In genomic region chr6:17865243-17865642, GRCh38 we compare ENCODE assay signal across 9 cellular contexts.
DNase-seq lines count a peak whose midpoint lies in the region; ATAC-seq, FAIRE-seq and TF ChIP-seq lines count a peak whose summit lies in the region.
"Had no signal": no experiment of that assay in that cellular context is flagged by ENCODE, and none has a peak within 500 bp of the region (broad histone marks: within the 10 kb centered on the region; RNA-seq: fewer than 3 reads in every experiment).

No MANE protein-coding gene starts in this region.

- no peaks in the 10 kb centered on the region for H3K36me3 ChIP-seq in thoracic aorta

- TF ChIP-seq POLR2A in GM12891 (IDR thresholded peaks at IDR 0.05; ENCODE audit: low read depth, low read length), result no peak

- peaks cover 33% of the 10 kb centered on the region for H3K27me3 Mint-ChIP-seq in activated CD8-positive, alpha-beta memory T cell treated with anti-CD3 and anti-CD28 coated beads, Interleukin-2, amount 10 ng/mL, durations not matched to agents 7 days and 5 days

- no peaks in the 10 kb centered on the region for H3K9me3 ChIP-seq in thoracic aorta

- CTCF ChIA-PET in activated CD8-positive, alpha-beta memory T cell treated with anti-CD3 and anti-CD28 coated beads, Interleukin-2, amount 10 ng/mL, durations not matched to agents 7 days and 5 days (lab: Charles Lee), result no interaction called here

- no peaks in the 10 kb centered on the region for H3K9me3 Mint-ChIP-seq in activated CD8-positive, alpha-beta memory T cell treated with anti-CD3 and anti-CD28 coated beads, Interleukin-2, amount 10 ng/mL, durations not matched to agents 7 days and 5 days (ENCODE audit: low read depth)

- H3K27me3 ChIP-seq in thoracic aorta (replicated peaks; ENCODE audit: insufficient read depth), result no peaks in the 10 kb centered on the region

- FAIRE-seq in GM12891 (lab: Jason Lieb, UNC), result no peak
- FAIRE-seq: GM12892 had no signal

- DNase-seq in M059J (ENCODE audit: low read depth) (peak; percentile 78), amniotic epithelial cell (ENCODE audit: low read depth) (peak; percentile 31), kidney glomerular epithelial cell (lab: John Stamatoyannopoulos, UW) (peak; percentile 69), thoracic aorta (ENCODE audit: low spot score) (no peak), GM12891 (ENCODE audit: insufficient read length, low spot score) (no peak)
- no peak for DNase-seq in activated CD4-positive, alpha-beta T cell treated with anti-CD3 and anti-CD28 coated beads for 4 hours
- DNase-seq in activated CD8-positive, alpha-beta memory T cell treated with anti-CD3 and anti-CD28 coated beads, Interleukin-2, amount 10 ng/mL, durations not matched to agents 7 days and 5 days, result no peak
- DNase-seq: activated effector memory CD4-positive, alpha-beta T cell treated with anti-CD3 and anti-CD28 coated beads, Interleukin-2, amount 50 U/mL, for 16 hours had no signal

- no peaks in the 10 kb centered on the region for H3K36me3 Mint-ChIP-seq in activated CD8-positive, alpha-beta memory T cell treated with anti-CD3 and anti-CD28 coated beads, Interleukin-2, amount 10 ng/mL, durations not matched to agents 7 days and 5 days

- H3K27ac Mint-ChIP-seq in activated CD8-positive, alpha-beta memory T cell treated with anti-CD3 and anti-CD28 coated beads, Interleukin-2, amount 10 ng/mL, durations not matched to agents 7 days and 5 days, result no peak overlapping the region

- peak overlapping the region; percentile 77 to 79 for H3K27ac ChIP-seq in thoracic aorta

- H3K4me3 ChIP-seq in thoracic aorta, result no peak overlapping the region

- TF ChIP-seq CTCF in thoracic aorta (IDR thresholded peaks at IDR 0.05), result no peak

- ATAC-seq in thoracic aorta (ENCODE audit: insufficient number of reproducible peaks, low FRiP score, low read depth), result no peak
- ATAC-seq in activated CD8-positive, alpha-beta memory T cell treated with anti-CD3 and anti-CD28 coated beads, Interleukin-2, amount 10 ng/mL, durations not matched to agents 7 days and 5 days, result no peak

- H3K4me3 Mint-ChIP-seq in activated CD8-positive, alpha-beta memory T cell treated with anti-CD3 and anti-CD28 coated beads, Interleukin-2, amount 10 ng/mL, durations not matched to agents 7 days and 5 days, result no peak overlapping the region

- no peaks in the 10 kb centered on the region for H3K4me1 Mint-ChIP-seq in activated CD8-positive, alpha-beta memory T cell treated with anti-CD3 and anti-CD28 coated beads, Interleukin-2, amount 10 ng/mL, durations not matched to agents 7 days and 5 days

- H3K4me1 ChIP-seq in thoracic aorta (ENCODE audit: control insufficient read depth in 1 of 2, low read depth in 2 of 2), result peaks cover 47 to 68% of the 10 kb centered on the region in 2 donors

TF ChIP-seq in GM12891, 5 proteins besides CTCF, POLR2A, EP300 and RAD21:
- TF ChIP-seq POLR2AphosphoS5 (IDR thresholded peaks at IDR 0.05; ENCODE audit: low read depth, low read length) (no peak), POU2F2 (IDR thresholded peaks at IDR 0.05; ENCODE audit: low read depth, low read length) (no peak), PAX5 (IDR thresholded peaks at IDR 0.05; ENCODE audit: insufficient read depth, low read length, severe bottlenecking) (no peak), SPI1 (IDR thresholded peaks at IDR 0.05; ENCODE audit: low read depth, low read length) (no peak), TAF1 (IDR thresholded peaks at IDR 0.05; ENCODE audit: low read depth, low read length) (no peak)

Comparison
In these comparisons a context has a peak if more than half of its experiments do, and no peak if none do; other contexts are left out.
1. DNase-seq: peak in M059J (single experiment), amniotic epithelial cell (single experiment) and kidney glomerular epithelial cell (single experiment); none in thoracic aorta (single experiment), activated CD4-positive, alpha-beta T cell treated with anti-CD3 and anti-CD28 coated beads for 4 hours (0 of 2), GM12891 (single experiment) and activated CD8-positive, alpha-beta memory T cell treated with anti-CD3 and anti-CD28 coated beads, Interleukin-2, amount 10 ng/mL, durations not matched to agents 7 days and 5 days (single experiment).